Comparison of ENCODE assay signal across 10 cellular contexts in the genomic region with DNA sequence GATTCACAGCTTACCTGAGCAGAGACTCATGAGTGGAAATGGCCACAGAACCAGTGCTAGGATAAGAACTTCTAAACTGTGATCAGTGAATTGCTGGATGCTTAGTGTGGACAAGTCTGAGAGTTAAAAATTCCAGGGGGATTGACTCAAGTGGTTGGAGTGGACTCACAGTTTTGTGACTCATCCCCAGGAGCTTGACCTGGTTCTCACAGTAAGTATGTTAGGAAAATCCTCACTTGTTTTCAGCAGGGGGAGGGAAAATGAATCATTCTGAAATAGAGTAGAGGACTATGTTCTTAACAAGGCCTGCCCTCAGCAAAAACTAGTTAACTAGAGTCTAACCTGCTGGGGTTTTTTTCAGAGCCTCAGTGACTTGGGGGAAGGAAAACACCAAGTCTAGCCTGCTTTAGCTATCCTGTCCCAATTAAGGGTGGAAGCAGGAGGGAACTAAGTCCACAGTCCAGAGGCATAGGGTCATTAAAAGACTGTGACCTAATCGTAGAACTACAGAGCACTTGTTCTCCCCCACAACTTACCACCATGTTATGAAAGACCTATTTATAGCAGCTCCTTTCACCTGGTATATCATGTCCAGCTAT. TPM values are rescaled to one million over a fixed set of nuclear protein-coding genes. Genes with fewer than 3 reads are reported as not detected.
DNase-seq lines count a peak whose midpoint lies in the region; ATAC-seq lines count a peak whose summit lies in the region.
"Had no signal": no experiment of that assay in that cellular context is flagged by ENCODE, and none has a peak within 500 bp of the region (broad histone marks: within the 10 kb centered on the region; RNA-seq: fewer than 3 reads in every experiment).

No MANE protein-coding gene starts in this region.

- no peaks in the 10 kb centered on the region for H3K9me2 ChIP-seq in GM23248 (ENCODE audit: insufficient read depth)

- no peaks in the 10 kb centered on the region for H4K20me1 ChIP-seq in GM23248 (ENCODE audit: insufficient read depth)

- H3K36me3 Mint-ChIP-seq in stimulated activated effector memory CD8-positive, alpha-beta T cell treated with anti-CD3 and anti-CD28 coated beads, Interleukin-12 subunit alpha, Interleukin-12 subunit beta, amount 100 ng/mL, for 72 hours, result no peaks in the 10 kb centered on the region

- H3K9me3 Mint-ChIP-seq in stimulated activated effector memory CD8-positive, alpha-beta T cell treated with anti-CD3 and anti-CD28 coated beads, Interleukin-12 subunit alpha, Interleukin-12 subunit beta, amount 100 ng/mL, for 72 hours, result no peaks in the 10 kb centered on the region

- ATAC-seq in Right ventricle myocardium superior (ENCODE audit: poor library complexity), result peak; percentile 61
- ATAC-seq in stimulated activated effector memory CD8-positive, alpha-beta T cell treated with anti-CD3 and anti-CD28 coated beads, Interleukin-12 subunit alpha, Interleukin-12 subunit beta, amount 100 ng/mL, for 72 hours, result no peak
- no peak for ATAC-seq in HG03442 (IDR thresholded peaks at IDR 0.05; ENCODE audit: unreplicated experiment)

- DNase-seq in GM23248, result peak; percentile 99
- DNase-seq in T1000 (lab: John Stamatoyannopoulos, UW), result peak; percentile 33
- no peak for DNase-seq in Right ventricle myocardium superior
- no peak for DNase-seq in putamen (ENCODE audit: low spot score)
- no peak for DNase-seq in G401 (ENCODE audit: low spot score)
- DNase-seq in stimulated activated effector memory CD8-positive, alpha-beta T cell treated with anti-CD3 and anti-CD28 coated beads, Interleukin-12 subunit alpha, Interleukin-12 subunit beta, amount 100 ng/mL, for 72 hours (ENCODE audit: low spot score in 2 of 2), result no peak
- DNase-seq: NCI-H82; stimulated activated CD4-positive, alpha-beta T cell treated with anti-CD3 and anti-CD28 coated beads, Interleukin-2, amount 100 ng/mL, for 24 hours had no signal

- in situ Hi-C loops in GM23248 (cut with MboI), result no loop called here
- in situ Hi-C loops in G401 (cut with HindIII; ENCODE audit: low sequenced_read_pairs), result no loop called here

- no peak overlapping the region for H3K27ac Mint-ChIP-seq in stimulated activated effector memory CD8-positive, alpha-beta T cell treated with anti-CD3 and anti-CD28 coated beads, Interleukin-12 subunit alpha, Interleukin-12 subunit beta, amount 100 ng/mL, for 72 hours

- H3K9ac ChIP-seq in GM23248 (peak overlapping the region; percentile 45), skeletal muscle tissue (ENCODE audit: low read depth in 1 of 3, low read length in 3 of 3) (no peak overlapping the region)

- H3K4me3 ChIP-seq in GM23248, result peak overlapping the region; percentile 45; the same call in 1 of the 2 replicates
- H3K4me3 ChIP-seq in skeletal muscle tissue (ENCODE audit: low read length in 3 of 3), result no peak overlapping the region

- H3K9me3 ChIP-seq in GM23248 (ENCODE audit: low read depth) (no peaks in the 10 kb centered on the region), skeletal muscle tissue (ENCODE audit: control insufficient read depth in 3 of 3, low read length in 3 of 3) (no peaks in the 10 kb centered on the region)

- intact Hi-C loops in Right ventricle myocardium superior (cut with DNase I), result no loop called here

- H3K27me3 ChIP-seq in GM23248 (replicated peaks; ENCODE audit: insufficient read depth) (no peaks in the 10 kb centered on the region), skeletal muscle tissue (ENCODE audit: control insufficient read depth in 3 of 3, insufficient read depth in 3 of 3, low read length in 3 of 3) (no peaks in the 10 kb centered on the region)

- no peak overlapping the region for H3K4me3 Mint-ChIP-seq in stimulated activated effector memory CD8-positive, alpha-beta T cell treated with anti-CD3 and anti-CD28 coated beads, Interleukin-12 subunit alpha, Interleukin-12 subunit beta, amount 100 ng/mL, for 72 hours

- no peak overlapping the region for H2AFZ ChIP-seq in GM23248

- WGBS in GM23248 (ENCODE audit: low coverage in 1 of 2, low lambda C conversion rate in 2 of 2, missing lambda C conversion rate in 2 of 2), 2 experiments, result 26 to 47% methylated on average over 1 of the region's 1 CpG

- no peaks in the 10 kb centered on the region for H3K36me3 ChIP-seq in GM23248 (ENCODE audit: low read depth)
- H3K36me3 ChIP-seq in skeletal muscle tissue (ENCODE audit: control insufficient read depth in 3 of 3, insufficient read depth in 3 of 3, low read length in 3 of 3), result no peaks in the 10 kb centered on the region

- peak overlapping the region; percentile 86 for H3K27ac ChIP-seq in GM23248
- peak overlapping the region; percentile 82 for H3K27ac ChIP-seq in skeletal muscle tissue (ENCODE audit: low read depth, low read length)

- H3K4me2 ChIP-seq in GM23248 (ENCODE audit: unreplicated experiment), result peak overlapping the region; percentile 66

- H3K4me1 Mint-ChIP-seq in stimulated activated effector memory CD8-positive, alpha-beta T cell treated with anti-CD3 and anti-CD28 coated beads, Interleukin-12 subunit alpha, Interleukin-12 subunit beta, amount 100 ng/mL, for 72 hours, result peaks cover 11% of the 10 kb centered on the region

- H3K79me2 ChIP-seq in GM23248 (ENCODE audit: insufficient read depth), result no peaks in the 10 kb centered on the region

- peaks cover 43% of the 10 kb centered on the region for H3F3A ChIP-seq in GM23248 (ENCODE audit: insufficient read depth)

- H3K4me1 ChIP-seq in GM23248 (ENCODE audit: insufficient read depth) (peaks cover 46% of the 10 kb centered on the region), skeletal muscle tissue (ENCODE audit: control insufficient read depth in 3 of 3, insufficient read depth in 3 of 3, low read length in 3 of 3) (peaks cover 0 to 15% (median 2%) of the 10 kb centered on the region in 3 donors)

RNA-seq across cellular contexts. Expression of gene CDC73, which starts 6.1 kb away (rescaled TPM):
- 27.4 and 29.1 TPM in 2 replicates for total RNA-seq in GM23248 (2014; rRNA removed; shearing (Covaris generic))
- polyA plus RNA-seq in GM23248 (2016; fragmentation: Nextera tagmentation; extraction: Ambion mirVana), result 50.9 and 57.0 TPM in 2 replicates
- total RNA-seq in Right ventricle myocardium superior (52.9 TPM), skeletal muscle tissue (25.6 TPM)
- 15.2 and 16.9 TPM in 2 replicates for total RNA-seq in G401 (2014; rRNA removed; shearing (Covaris generic))

RNA-seq across cellular contexts. Expression of gene GLRX2, which starts 10.5 kb away (rescaled TPM):
- total RNA-seq in GM23248 (2014; rRNA removed; shearing (Covaris generic)), result 8.6 and 10.7 TPM in 2 replicates
- 57.5 and 60.0 TPM in 2 replicates for polyA plus RNA-seq in GM23248 (2016; fragmentation: Nextera tagmentation; extraction: Ambion mirVana)
- total RNA-seq in Right ventricle myocardium superior, result 40.2 TPM
- 4.7 TPM for total RNA-seq in skeletal muscle tissue
- 16.9 and 19.5 TPM in 2 replicates for total RNA-seq in G401 (2014; rRNA removed; shearing (Covaris generic))

RNA-seq across cellular contexts. Expression of gene RO60, which starts 56.3 kb away (rescaled TPM):
- total RNA-seq in GM23248 (2014; rRNA removed; shearing (Covaris generic)), result 68.6 and 71.3 TPM in 2 replicates
- polyA plus RNA-seq in GM23248 (2016; fragmentation: Nextera tagmentation; extraction: Ambion mirVana), result 104 TPM in 2 replicates
- total RNA-seq in Right ventricle myocardium superior (47.8 TPM), skeletal muscle tissue (78.8 TPM)
- 89.6 and 177 TPM in 2 replicates for total RNA-seq in G401 (2014; rRNA removed; shearing (Covaris generic))

RNA-seq across cellular contexts. Expression of gene UCHL5, which starts 56.6 kb away (rescaled TPM):
- 17.5 and 22.5 TPM in 2 replicates for total RNA-seq in GM23248 (2014; rRNA removed; shearing (Covaris generic))
- polyA plus RNA-seq in GM23248 (2016; fragmentation: Nextera tagmentation; extraction: Ambion mirVana), result 49.1 and 50.8 TPM in 2 replicates
- 42.3 TPM for total RNA-seq in Right ventricle myocardium superior
- 20.4 TPM for total RNA-seq in skeletal muscle tissue
- total RNA-seq in G401 (2014; rRNA removed; shearing (Covaris generic)), result 46.2 and 53.3 TPM in 2 replicates

Comparison
In these comparisons a context has a peak if more than half of its experiments do, and no peak if none do; other contexts are left out.
1. DNase-seq: peak in GM23248 (single experiment) and T1000 (single experiment); none in Right ventricle myocardium superior (single experiment), putamen (single experiment), G401 (single experiment) and stimulated activated effector memory CD8-positive, alpha-beta T cell treated with anti-CD3 and anti-CD28 coated beads, Interleukin-12 subunit alpha, Interleukin-12 subunit beta, amount 100 ng/mL, for 72 hours (0 of 2).